In the genomic region with DNA sequence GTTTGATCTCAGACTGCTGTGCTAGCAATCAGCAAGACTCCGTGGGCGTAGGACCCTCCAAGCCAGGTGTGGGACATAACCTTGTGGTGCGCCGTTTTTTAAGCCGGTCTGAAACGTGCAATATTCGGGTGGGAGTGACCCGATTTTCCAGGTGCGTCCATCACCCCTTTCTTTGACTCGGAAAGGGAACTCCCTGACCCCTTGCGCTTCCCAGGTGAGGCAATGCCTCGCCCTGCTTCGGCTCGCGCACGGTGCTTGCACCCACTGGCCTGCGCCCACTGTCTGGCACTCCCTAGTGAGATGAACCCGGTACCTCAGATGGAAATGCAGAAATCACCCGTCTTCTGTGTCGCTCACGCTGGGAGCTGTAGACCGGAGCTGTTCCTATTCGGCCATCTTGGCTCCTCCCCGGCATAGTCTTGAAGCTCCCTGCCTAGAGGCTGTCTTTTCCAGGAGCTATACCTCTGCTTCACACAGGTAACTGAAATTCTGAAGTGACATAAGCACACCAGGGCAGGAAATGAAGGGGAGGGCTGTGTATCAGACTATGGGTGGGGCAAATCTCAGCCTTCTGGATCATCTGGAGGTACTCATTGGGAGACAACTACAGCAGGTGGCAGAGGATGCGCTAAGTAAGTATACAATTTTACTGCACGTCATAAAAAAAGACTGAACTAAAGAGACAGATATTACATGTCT, we compare ENCODE assay signal across 1 cellular context.
A peak's percentile ranks its signal among the peaks of the same experiment; 100 is the strongest.
TF ChIP-seq lines count a peak whose summit lies in the region.

No MANE protein-coding gene starts in this region.

TF ChIP-seq in K562, 482 proteins besides CTCF, POLR2A, EP300 and RAD21 (continued from another document):
- TF ChIP-seq, protein P1, sequence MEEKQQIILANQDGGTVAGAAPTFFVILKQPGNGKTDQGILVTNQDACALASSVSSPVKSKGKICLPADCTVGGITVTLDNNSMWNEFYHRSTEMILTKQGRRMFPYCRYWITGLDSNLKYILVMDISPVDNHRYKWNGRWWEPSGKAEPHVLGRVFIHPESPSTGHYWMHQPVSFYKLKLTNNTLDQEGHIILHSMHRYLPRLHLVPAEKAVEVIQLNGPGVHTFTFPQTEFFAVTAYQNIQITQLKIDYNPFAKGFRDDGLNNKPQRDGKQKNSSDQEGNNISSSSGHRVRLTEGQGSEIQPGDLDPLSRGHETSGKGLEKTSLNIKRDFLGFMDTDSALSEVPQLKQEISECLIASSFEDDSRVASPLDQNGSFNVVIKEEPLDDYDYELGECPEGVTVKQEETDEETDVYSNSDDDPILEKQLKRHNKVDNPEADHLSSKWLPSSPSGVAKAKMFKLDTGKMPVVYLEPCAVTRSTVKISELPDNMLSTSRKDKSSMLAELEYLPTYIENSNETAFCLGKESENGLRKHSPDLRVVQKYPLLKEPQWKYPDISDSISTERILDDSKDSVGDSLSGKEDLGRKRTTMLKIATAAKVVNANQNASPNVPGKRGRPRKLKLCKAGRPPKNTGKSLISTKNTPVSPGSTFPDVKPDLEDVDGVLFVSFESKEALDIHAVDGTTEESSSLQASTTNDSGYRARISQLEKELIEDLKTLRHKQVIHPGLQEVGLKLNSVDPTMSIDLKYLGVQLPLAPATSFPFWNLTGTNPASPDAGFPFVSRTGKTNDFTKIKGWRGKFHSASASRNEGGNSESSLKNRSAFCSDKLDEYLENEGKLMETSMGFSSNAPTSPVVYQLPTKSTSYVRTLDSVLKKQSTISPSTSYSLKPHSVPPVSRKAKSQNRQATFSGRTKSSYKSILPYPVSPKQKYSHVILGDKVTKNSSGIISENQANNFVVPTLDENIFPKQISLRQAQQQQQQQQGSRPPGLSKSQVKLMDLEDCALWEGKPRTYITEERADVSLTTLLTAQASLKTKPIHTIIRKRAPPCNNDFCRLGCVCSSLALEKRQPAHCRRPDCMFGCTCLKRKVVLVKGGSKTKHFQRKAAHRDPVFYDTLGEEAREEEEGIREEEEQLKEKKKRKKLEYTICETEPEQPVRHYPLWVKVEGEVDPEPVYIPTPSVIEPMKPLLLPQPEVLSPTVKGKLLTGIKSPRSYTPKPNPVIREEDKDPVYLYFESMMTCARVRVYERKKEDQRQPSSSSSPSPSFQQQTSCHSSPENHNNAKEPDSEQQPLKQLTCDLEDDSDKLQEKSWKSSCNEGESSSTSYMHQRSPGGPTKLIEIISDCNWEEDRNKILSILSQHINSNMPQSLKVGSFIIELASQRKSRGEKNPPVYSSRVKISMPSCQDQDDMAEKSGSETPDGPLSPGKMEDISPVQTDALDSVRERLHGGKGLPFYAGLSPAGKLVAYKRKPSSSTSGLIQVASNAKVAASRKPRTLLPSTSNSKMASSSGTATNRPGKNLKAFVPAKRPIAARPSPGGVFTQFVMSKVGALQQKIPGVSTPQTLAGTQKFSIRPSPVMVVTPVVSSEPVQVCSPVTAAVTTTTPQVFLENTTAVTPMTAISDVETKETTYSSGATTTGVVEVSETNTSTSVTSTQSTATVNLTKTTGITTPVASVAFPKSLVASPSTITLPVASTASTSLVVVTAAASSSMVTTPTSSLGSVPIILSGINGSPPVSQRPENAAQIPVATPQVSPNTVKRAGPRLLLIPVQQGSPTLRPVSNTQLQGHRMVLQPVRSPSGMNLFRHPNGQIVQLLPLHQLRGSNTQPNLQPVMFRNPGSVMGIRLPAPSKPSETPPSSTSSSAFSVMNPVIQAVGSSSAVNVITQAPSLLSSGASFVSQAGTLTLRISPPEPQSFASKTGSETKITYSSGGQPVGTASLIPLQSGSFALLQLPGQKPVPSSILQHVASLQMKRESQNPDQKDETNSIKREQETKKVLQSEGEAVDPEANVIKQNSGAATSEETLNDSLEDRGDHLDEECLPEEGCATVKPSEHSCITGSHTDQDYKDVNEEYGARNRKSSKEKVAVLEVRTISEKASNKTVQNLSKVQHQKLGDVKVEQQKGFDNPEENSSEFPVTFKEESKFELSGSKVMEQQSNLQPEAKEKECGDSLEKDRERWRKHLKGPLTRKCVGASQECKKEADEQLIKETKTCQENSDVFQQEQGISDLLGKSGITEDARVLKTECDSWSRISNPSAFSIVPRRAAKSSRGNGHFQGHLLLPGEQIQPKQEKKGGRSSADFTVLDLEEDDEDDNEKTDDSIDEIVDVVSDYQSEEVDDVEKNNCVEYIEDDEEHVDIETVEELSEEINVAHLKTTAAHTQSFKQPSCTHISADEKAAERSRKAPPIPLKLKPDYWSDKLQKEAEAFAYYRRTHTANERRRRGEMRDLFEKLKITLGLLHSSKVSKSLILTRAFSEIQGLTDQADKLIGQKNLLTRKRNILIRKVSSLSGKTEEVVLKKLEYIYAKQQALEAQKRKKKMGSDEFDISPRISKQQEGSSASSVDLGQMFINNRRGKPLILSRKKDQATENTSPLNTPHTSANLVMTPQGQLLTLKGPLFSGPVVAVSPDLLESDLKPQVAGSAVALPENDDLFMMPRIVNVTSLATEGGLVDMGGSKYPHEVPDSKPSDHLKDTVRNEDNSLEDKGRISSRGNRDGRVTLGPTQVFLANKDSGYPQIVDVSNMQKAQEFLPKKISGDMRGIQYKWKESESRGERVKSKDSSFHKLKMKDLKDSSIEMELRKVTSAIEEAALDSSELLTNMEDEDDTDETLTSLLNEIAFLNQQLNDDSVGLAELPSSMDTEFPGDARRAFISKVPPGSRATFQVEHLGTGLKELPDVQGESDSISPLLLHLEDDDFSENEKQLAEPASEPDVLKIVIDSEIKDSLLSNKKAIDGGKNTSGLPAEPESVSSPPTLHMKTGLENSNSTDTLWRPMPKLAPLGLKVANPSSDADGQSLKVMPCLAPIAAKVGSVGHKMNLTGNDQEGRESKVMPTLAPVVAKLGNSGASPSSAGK (IDR thresholded peaks at IDR 0.05), result peak; percentile 58; the same call in 1 of the 2 replicates
- TF ChIP-seq, protein P2, sequence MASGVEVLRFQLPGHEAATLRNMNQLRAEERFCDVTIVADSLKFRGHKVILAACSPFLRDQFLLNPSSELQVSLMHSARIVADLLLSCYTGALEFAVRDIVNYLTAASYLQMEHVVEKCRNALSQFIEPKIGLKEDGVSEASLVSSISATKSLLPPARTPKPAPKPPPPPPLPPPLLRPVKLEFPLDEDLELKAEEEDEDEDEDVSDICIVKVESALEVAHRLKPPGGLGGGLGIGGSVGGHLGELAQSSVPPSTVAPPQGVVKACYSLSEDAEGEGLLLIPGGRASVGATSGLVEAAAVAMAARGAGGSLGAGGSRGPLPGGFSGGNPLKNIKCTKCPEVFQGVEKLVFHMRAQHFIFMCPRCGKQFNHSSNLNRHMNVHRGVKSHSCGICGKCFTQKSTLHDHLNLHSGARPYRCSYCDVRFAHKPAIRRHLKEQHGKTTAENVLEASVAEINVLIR (CRISPR knock-in tag; IDR thresholded peaks at IDR 0.05), result 0 out of 2 replicates have a peak, but pooled peaks have one; percentile 11
- TF ChIP-seq, protein P3, sequence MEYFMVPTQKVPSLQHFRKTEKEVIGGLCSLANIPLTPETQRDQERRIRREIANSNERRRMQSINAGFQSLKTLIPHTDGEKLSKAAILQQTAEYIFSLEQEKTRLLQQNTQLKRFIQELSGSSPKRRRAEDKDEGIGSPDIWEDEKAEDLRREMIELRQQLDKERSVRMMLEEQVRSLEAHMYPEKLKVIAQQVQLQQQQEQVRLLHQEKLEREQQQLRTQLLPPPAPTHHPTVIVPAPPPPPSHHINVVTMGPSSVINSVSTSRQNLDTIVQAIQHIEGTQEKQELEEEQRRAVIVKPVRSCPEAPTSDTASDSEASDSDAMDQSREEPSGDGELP (CRISPR knock-in tag; IDR thresholded peaks at IDR 0.05; ENCODE audit: borderline replicate concordance), result peak; percentile 36; the same call in 1 of the 2 replicates
- TF ChIP-seq KDM1A (IDR thresholded peaks at IDR 0.05), result 0 out of 4 replicates have a peak, but pooled peaks of 1 of the 2 experiments have one; percentile 10
- peak; percentile 59; the same call in 1 of the 2 replicates for TF ChIP-seq ZBTB17 (CRISPR knock-in tag; IDR thresholded peaks at IDR 0.05)
- TF ChIP-seq L3MBTL2 (IDR thresholded peaks at IDR 0.05), result peak; percentile 58; the same call in 1 of the 2 replicates
- peak; percentile 66; the same call in 1 of the 2 replicates for TF ChIP-seq NFRKB (IDR thresholded peaks at IDR 0.05; ENCODE audit: low read depth)
- peak in 2 of 3 experiments; percentile 8 to 72 for TF ChIP-seq YY1 (IDR thresholded peaks at IDR 0.05; ENCODE audit: borderline replicate concordance in 1 of 3, control insufficient read depth in 1 of 3, extremely low read depth in 1 of 3, insufficient read depth in 3 of 3, insufficient read length in 1 of 3, insufficient replicate concordance in 2 of 3, low read depth in 1 of 3, low read length in 2 of 3)
- peak; percentile 13; the same call in 1 of the 2 replicates for TF ChIP-seq LCOR (CRISPR knock-in tag; IDR thresholded peaks at IDR 0.05)
